8 cellular contexts compared by ENCODE assay signal in the genomic region with DNA sequence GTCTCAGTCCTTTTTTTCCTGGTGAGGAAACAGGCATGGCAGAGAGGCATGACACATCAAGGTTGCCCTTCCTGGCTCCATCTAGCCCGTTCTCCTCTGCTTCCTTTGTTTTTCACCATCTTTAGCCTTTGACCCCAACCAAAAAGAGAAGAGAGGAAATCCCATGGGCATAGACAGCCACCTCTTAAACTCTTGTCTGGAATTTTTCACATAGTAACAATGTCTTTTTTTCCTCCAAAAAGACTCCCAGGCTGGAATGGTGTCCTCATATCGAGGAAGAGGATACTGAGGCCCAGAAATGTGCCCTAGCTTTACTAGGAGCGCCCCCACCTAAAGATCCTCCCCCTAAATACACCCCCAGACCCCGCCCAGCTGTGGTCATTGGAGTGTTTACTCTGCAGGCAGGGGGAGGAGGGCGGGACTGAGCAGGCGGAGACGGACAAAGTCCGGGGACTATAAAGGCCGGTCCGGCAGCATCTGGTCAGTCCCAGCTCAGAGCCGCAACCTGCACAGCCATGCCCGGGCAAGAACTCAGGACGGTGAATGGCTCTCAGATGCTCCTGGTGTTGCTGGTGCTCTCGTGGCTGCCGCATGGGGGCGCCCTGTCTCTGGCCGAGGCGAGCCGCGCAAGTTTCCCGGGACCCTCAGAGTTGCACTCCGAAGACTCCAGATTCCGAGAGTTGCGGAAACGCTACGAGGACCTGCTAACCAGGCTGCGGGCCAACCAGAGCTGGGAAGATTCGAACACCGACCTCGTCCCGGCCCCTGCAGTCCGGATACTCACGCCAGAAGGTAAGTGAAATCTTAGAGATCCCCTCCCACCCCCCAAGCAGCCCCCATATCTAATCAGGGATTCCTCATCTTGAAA. TPM values are rescaled to one million over a fixed set of nuclear protein-coding genes. Genes with fewer than 3 reads are reported as not detected.
DNase-seq lines count a peak whose midpoint lies in the region; ATAC-seq and TF ChIP-seq lines count a peak whose summit lies in the region.

Gene GDF15 (plus strand): TSS at position 484 of the 868 bp plus-strand sequence. CDS start 32 bp downstream, at position 516.

- peak; percentile 97 for DNase-seq in Caco-2
- peak; percentile 89 for DNase-seq in HK-2 (ENCODE audit: unreplicated experiment)
- peak; percentile 80 for DNase-seq in WERI-Rb-1
- peak; percentile 87 for DNase-seq in fibroblast of peridontal ligament (ENCODE audit: extremely low read depth)
- no peak for DNase-seq in neuronal stem cell (ENCODE audit: low spot score)
- DNase-seq in NCI-H446 (lab: John Stamatoyannopoulos, UW): no peak

- intact Hi-C loops in Caco-2 (cut with micrococcal nuclease; ENCODE audit: unreplicated experiment): loop anchor here (2.0 kb wide), 1 partner anchor 15 kb away; no protein-coding TSS in a partner anchor

- no CpG with 5 or more reads among the region's 33 CpGs for WGBS in neuronal stem cell (ENCODE audit: extremely low coverage in 2 of 2, insufficient read length in 2 of 2, insufficient replicate concordance in 1 of 2), 2 donors

- H3K14ac ChIP-seq in neuronal stem cell (ENCODE audit: low read length): peak within 1 kb of the TSS; percentile 39

- H3K36me3 Mint-ChIP-seq in Caco-2 (ENCODE audit: insufficient read depth, unreplicated experiment): peaks cover 60% of the 10 kb centered on the region

- no peaks in the 10 kb centered on the region for H3K27me3 Mint-ChIP-seq in Caco-2 (ENCODE audit: insufficient read depth, unreplicated experiment)

- BruUV-seq in Caco-2 (replicated peaks; lab: Mats Ljungman, UMichigan): no TSS peak

- peak within 1 kb of the TSS; percentile 80 for H3K18ac ChIP-seq in neuronal stem cell (ENCODE audit: low read length)

- peak within 1 kb of the TSS; percentile 91 for H2AK5ac ChIP-seq in neuronal stem cell (ENCODE audit: low read depth, low read length)

- peak within 1 kb of the TSS; percentile 30 for H3K4me2 ChIP-seq in neuronal stem cell (ENCODE audit: insufficient read depth, low read length, poor library complexity, severe bottlenecking)

- no peak within 1 kb of the TSS for H4K8ac ChIP-seq in neuronal stem cell (ENCODE audit: low read depth, low read length)

- H3K4me1 Mint-ChIP-seq in Caco-2 (ENCODE audit: low read depth, unreplicated experiment): peaks cover 6% of the 10 kb centered on the region

- H2BK120ac ChIP-seq in neuronal stem cell (ENCODE audit: low read depth, low read length): peak within 1 kb of the TSS; percentile 61

- H2BK15ac ChIP-seq in neuronal stem cell (ENCODE audit: low read length): peak within 1 kb of the TSS; percentile 90

- peak within 1 kb of the TSS; percentile 63 for H3K9ac ChIP-seq in neuronal stem cell (ENCODE audit: low read depth, low read length, poor library complexity)

- H3K4me1 ChIP-seq in Caco-2: peaks cover 45% of the 10 kb centered on the region
- H3K4me1 ChIP-seq in neuronal stem cell (ENCODE audit: control insufficient read depth in 2 of 2, insufficient read depth in 1 of 2, low read depth in 1 of 2, low read length in 2 of 2): peaks cover 12 to 13% of the 10 kb centered on the region in 2 donors

- H3K27ac ChIP-seq in WERI-Rb-1 (peak within 1 kb of the TSS; percentile 59), neuronal stem cell (replicated peaks; ENCODE audit: low read length) (no peak within 1 kb of the TSS)

- H3K9me3 Mint-ChIP-seq in Caco-2 (ENCODE audit: unreplicated experiment): no peaks in the 10 kb centered on the region

- peak within 1 kb of the TSS; percentile 92 for H2BK12ac ChIP-seq in neuronal stem cell (ENCODE audit: low read length)

- no peak within 1 kb of the TSS for H4K91ac ChIP-seq in neuronal stem cell (ENCODE audit: low read depth, low read length, poor library complexity)

- no peaks in the 10 kb centered on the region for H3K27me3 ChIP-seq in Caco-2 (replicated peaks; ENCODE audit: control insufficient read depth, insufficient read depth, low read length)
- no peaks in the 10 kb centered on the region for H3K27me3 ChIP-seq in WERI-Rb-1 (ENCODE audit: insufficient read depth, low read depth, severe bottlenecking)
- peaks cover 0 to 36% (median 0%) of the 10 kb centered on the region in 3 experiments for H3K27me3 ChIP-seq in neuronal stem cell (ENCODE audit: control insufficient read depth in 3 of 3, insufficient read depth in 3 of 3, low read depth in 1 of 3, low read length in 3 of 3)

- H2BK5ac ChIP-seq in neuronal stem cell (ENCODE audit: low read length): peak within 1 kb of the TSS; percentile 77

- peak within 1 kb of the TSS; percentile 85 for H3K4me3 Mint-ChIP-seq in Caco-2 (ENCODE audit: unreplicated experiment)

- H3K36me3 ChIP-seq in Caco-2 (ENCODE audit: control insufficient read depth, insufficient read depth, low read length) (peaks cover 11% of the 10 kb centered on the region), WERI-Rb-1 (peaks cover 11% of the 10 kb centered on the region), neuronal stem cell (replicated peaks in 1 of 2; ENCODE audit: control insufficient read depth in 2 of 2, insufficient read depth in 2 of 2, low read length in 2 of 2) (peaks cover 0 to 6% of the 10 kb centered on the region in 2 donors)

- no peak within 1 kb of the TSS for H3K4ac ChIP-seq in neuronal stem cell (ENCODE audit: low read length)

- POLR2A ChIA-PET in Caco-2 (lab: Charles Lee): interaction anchor here (0.6 to 1.8 kb wide), 15 partner anchors 10 to 193 kb away, joined by 3 to 16 read pairs (median 4); partner anchors contain the start of genes JUND, LSM4, MPV17L2 and SSBP4

- CTCF ChIA-PET in Caco-2 (lab: Charles Lee): interaction anchor here (0.5 to 2.1 kb wide), 20 partner anchors 9 to 437 kb away, joined by 3 to 10 read pairs (median 4); partner anchors contain the start of genes JUND, LRRC25, MPV17L2 and SSBP4

- peak within 1 kb of the TSS; percentile 92 for H3K27ac Mint-ChIP-seq in Caco-2 (ENCODE audit: unreplicated experiment)

- ATAC-seq in HG02588 (IDR thresholded peaks at IDR 0.05; ENCODE audit: unreplicated experiment) (no peak), GM18502 (IDR thresholded peaks at IDR 0.05; ENCODE audit: poor library complexity, unreplicated experiment) (no peak)

- H2AFZ ChIP-seq in neuronal stem cell (ENCODE audit: low read length): peak within 1 kb of the TSS; percentile 20

- peak within 1 kb of the TSS; percentile 58 for H3K23ac ChIP-seq in neuronal stem cell (ENCODE audit: low read depth, low read length, poor library complexity)

- H3K9me3 ChIP-seq in Caco-2 (no peaks in the 10 kb centered on the region), WERI-Rb-1 (ENCODE audit: severe bottlenecking) (peaks cover 4% of the 10 kb centered on the region), neuronal stem cell (replicated peaks in 1 of 2; ENCODE audit: control insufficient read depth in 2 of 2, insufficient read depth in 1 of 2, low read depth in 1 of 2, low read length in 2 of 2) (peaks cover 0 to 4% of the 10 kb centered on the region in 2 donors)

- H3K4me3 ChIP-seq in Caco-2 (ENCODE audit: low read depth, low read length): peak within 1 kb of the TSS; percentile 76
- H3K4me3 ChIP-seq in WERI-Rb-1 (ENCODE audit: low read depth, low read length): no peak within 1 kb of the TSS; the same call in 1 of the 2 replicates
- peak within 1 kb of the TSS; percentile 19 to 41 for H3K4me3 ChIP-seq in neuronal stem cell (ENCODE audit: low read length in 2 of 2)

- TF ChIP-seq CTCF in Caco-2 (IDR thresholded peaks at IDR 0.05; ENCODE audit: insufficient read depth in 1 of 2, low read depth in 1 of 2, low read length in 1 of 2, severe bottlenecking in 1 of 2, unreplicated experiment in 1 of 2): peak; percentile 76 to 78
- TF ChIP-seq CTCF in WERI-Rb-1 (IDR thresholded peaks at IDR 0.05; ENCODE audit: low read depth, low read length): peak; percentile 89

- H3K79me1 ChIP-seq in neuronal stem cell (ENCODE audit: low read depth, low read length): peaks cover 2% of the 10 kb centered on the region

RNA-seq across cellular contexts. Expression of gene GDF15, which starts in this region (rescaled TPM):
- total RNA-seq in Caco-2 (2022): 55.3 and 56.1 TPM in 2 replicates
- polyA plus RNA-seq in neuronal stem cell (2013, experiment 1 of 2): 5.3 TPM
- polyA plus RNA-seq in neuronal stem cell (2013, experiment 2 of 2): 5.1 TPM

Comparison
In these comparisons a context has a peak if more than half of its experiments do, and no peak if none do; other contexts are left out.
1. DNase-seq: peak in Caco-2 (2 of 2), HK-2 (single experiment), WERI-Rb-1 (single experiment) and fibroblast of peridontal ligament (single experiment); none in neuronal stem cell (single experiment) and NCI-H446 (0 of 2).